ENCODE assay signal across 12 cellular contexts in the genomic region with DNA sequence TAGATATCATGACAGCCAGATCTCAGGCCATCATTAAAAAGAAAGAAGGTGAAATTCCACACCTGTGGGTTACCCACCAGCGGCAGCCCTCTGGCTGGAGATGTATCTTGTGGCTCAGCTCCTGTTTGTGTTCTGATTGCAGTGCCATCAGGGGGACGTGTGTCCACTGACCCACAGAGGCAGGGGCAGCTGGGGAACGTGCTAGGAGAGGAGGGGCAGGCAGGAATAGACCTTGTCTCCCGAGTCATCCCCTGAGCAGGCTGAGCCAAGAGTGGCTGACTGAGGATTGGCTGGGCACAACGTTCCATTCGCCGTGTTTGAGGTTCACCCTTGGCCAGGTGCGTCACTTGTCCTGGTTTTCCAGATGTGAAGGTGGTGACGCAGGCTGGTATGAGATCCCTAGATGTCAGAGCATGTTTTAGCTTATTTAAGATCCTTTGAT.
"Had no signal": no experiment of that assay in that cellular context is flagged by ENCODE, and none has a peak within 500 bp of the region (broad histone marks: within the 10 kb centered on the region; RNA-seq: fewer than 3 reads in every experiment).

No MANE protein-coding gene starts in this region.

- H3K4me3 Mint-ChIP-seq: activated CD4-positive, alpha-beta memory T cell treated with anti-CD3 and anti-CD28 coated beads for 36 hours; activated T-cell treated with anti-CD3 and anti-CD28 coated beads, Interleukin-2, amount 50 U/mL, for 4 hours; T-helper 2 cell treated with Interferon-gamma antibody and Interleukin-4, amounts not matched to agents 5 μg/mL and 100 μg/mL, for 36 hours had no signal

- ATAC-seq: activated T-cell treated with anti-CD3 and anti-CD28 coated beads, Interleukin-2, amount 50 U/mL, for 4 hours; gastrocnemius medialis had no signal

- H3K36me3 Mint-ChIP-seq: activated CD4-positive, alpha-beta memory T cell treated with anti-CD3 and anti-CD28 coated beads for 36 hours had no signal

- H3K9me3 Mint-ChIP-seq: activated CD4-positive, alpha-beta memory T cell treated with anti-CD3 and anti-CD28 coated beads for 36 hours; activated T-cell treated with anti-CD3 and anti-CD28 coated beads, Interleukin-2, amount 50 U/mL, for 4 hours; T-helper 2 cell treated with Interferon-gamma antibody and Interleukin-4, amounts not matched to agents 5 μg/mL and 100 μg/mL, for 36 hours had no signal

- DNase-seq: activated CD4-positive, alpha-beta memory T cell treated with anti-CD3 and anti-CD28 coated beads for 36 hours; activated gamma-delta T cell treated with Interleukin-2 at 50 U/mL for 16 hours; activated T-cell treated with anti-CD3 and anti-CD28 coated beads, Interleukin-2, amount 50 U/mL, for 4 hours; caudate nucleus; effector CD8-positive, alpha-beta T cell; gastrocnemius medialis; left ventricle myocardium inferior; mesendoderm; small intestine; stimulated activated naive CD4-positive, alpha-beta T cell treated with Interleukin-2 at 50 U/mL for 16 hours; SW 1271 had no signal

- H3K27ac Mint-ChIP-seq: activated CD4-positive, alpha-beta memory T cell treated with anti-CD3 and anti-CD28 coated beads for 36 hours; T-helper 2 cell treated with Interferon-gamma antibody and Interleukin-4, amounts not matched to agents 5 μg/mL and 100 μg/mL, for 36 hours had no signal

- H3K27me3 Mint-ChIP-seq: activated CD4-positive, alpha-beta memory T cell treated with anti-CD3 and anti-CD28 coated beads for 36 hours had no signal
